Comparison of ENCODE assay signal across 22 cellular contexts in the genomic region with DNA sequence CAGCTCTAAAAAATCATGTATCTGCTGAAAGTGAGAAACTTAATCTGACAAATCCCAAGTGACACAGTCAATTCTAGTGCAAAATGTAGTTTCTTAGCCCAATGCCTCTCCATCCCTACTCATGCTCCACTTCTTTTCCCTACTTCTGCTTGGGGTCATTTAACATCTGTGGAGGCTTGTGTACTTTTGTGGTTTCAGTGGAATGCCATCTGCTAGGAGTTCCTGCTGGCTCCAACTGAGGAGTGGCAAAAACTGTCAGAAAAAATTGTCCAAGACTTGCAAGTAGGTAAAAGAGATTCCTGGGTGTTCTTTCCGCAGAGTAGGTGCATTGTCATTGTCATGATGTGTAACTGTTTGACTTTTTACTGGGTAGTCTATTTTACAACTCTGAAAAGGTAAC. TPM values are rescaled to one million over a fixed set of nuclear protein-coding genes. Genes with fewer than 3 reads are reported as not detected.
"Had no signal": no experiment of that assay in that cellular context is flagged by ENCODE, and none has a peak within 500 bp of the region (broad histone marks: within the 10 kb centered on the region; RNA-seq: fewer than 3 reads in every experiment).

No MANE protein-coding gene starts in this region.

- H3K9me3 Mint-ChIP-seq: activated CD4-positive, alpha-beta T cell treated with anti-CD3 and anti-CD28 coated beads, Interleukin-2, amount 10 ng/mL, durations not matched to agents 24 days and 14 days; activated naive CD8-positive, alpha-beta T cell treated with anti-CD3 and anti-CD28 coated beads for 36 hours had no signal

- DNase-seq: activated CD4-positive, alpha-beta T cell treated with anti-CD3 and anti-CD28 coated beads, Interleukin-2, amount 10 ng/mL, durations not matched to agents 24 days and 14 days; activated CD4-positive, CD25-positive, alpha-beta regulatory T cell; activated CD8-positive, alpha-beta memory T cell treated with anti-CD3 and anti-CD28 coated beads for 24 hours; activated naive CD8-positive, alpha-beta T cell treated with anti-CD3 and anti-CD28 coated beads for 36 hours; amygdala; brain microvascular endothelial cell; effector CD8-positive, alpha-beta T cell; esophagus squamous epithelium; foreskin keratinocyte; head of caudate nucleus; immature natural killer cell; naive thymus-derived CD4-positive, alpha-beta T cell; pancreas; stimulated activated CD4-positive, alpha-beta T cell treated with anti-CD3 and anti-CD28 coated beads, Interleukin-12 subunit alpha, Interleukin-12 subunit beta, amount 100 ng/mL, for 4 hours; stimulated activated CD4-positive, alpha-beta T cell treated with anti-CD3 and anti-CD28 coated beads, Interleukin-2, amount 100 ng/mL, for 24 hours; upper lobe of right lung had no signal

- H3K36me3 Mint-ChIP-seq: activated naive CD8-positive, alpha-beta T cell treated with anti-CD3 and anti-CD28 coated beads for 36 hours; immature natural killer cell; naive thymus-derived CD4-positive, alpha-beta T cell; stimulated activated effector memory CD8-positive, alpha-beta T cell treated with anti-CD3 and anti-CD28 coated beads, Interleukin-12 subunit alpha, Interleukin-12 subunit beta, amount 100 ng/mL, for 72 hours had no signal

- H3K27ac Mint-ChIP-seq: activated CD4-positive, alpha-beta T cell treated with anti-CD3 and anti-CD28 coated beads, Interleukin-2, amount 10 ng/mL, durations not matched to agents 24 days and 14 days; activated naive CD8-positive, alpha-beta T cell treated with anti-CD3 and anti-CD28 coated beads for 36 hours; immature natural killer cell; naive thymus-derived CD4-positive, alpha-beta T cell; stimulated activated effector memory CD8-positive, alpha-beta T cell treated with anti-CD3 and anti-CD28 coated beads, Interleukin-12 subunit alpha, Interleukin-12 subunit beta, amount 100 ng/mL, for 72 hours had no signal

- H3K4me3 Mint-ChIP-seq: activated CD4-positive, alpha-beta T cell treated with anti-CD3 and anti-CD28 coated beads, Interleukin-2, amount 10 ng/mL, durations not matched to agents 24 days and 14 days; activated naive CD8-positive, alpha-beta T cell treated with anti-CD3 and anti-CD28 coated beads for 36 hours; immature natural killer cell; naive thymus-derived CD4-positive, alpha-beta T cell; stimulated activated effector memory CD8-positive, alpha-beta T cell treated with anti-CD3 and anti-CD28 coated beads, Interleukin-12 subunit alpha, Interleukin-12 subunit beta, amount 100 ng/mL, for 72 hours had no signal

- H3K27me3 ChIP-seq: brain microvascular endothelial cell, esophagus squamous epithelium, foreskin keratinocyte, upper lobe of right lung had no signal

- H3K4me1 Mint-ChIP-seq: activated CD4-positive, alpha-beta T cell treated with anti-CD3 and anti-CD28 coated beads, Interleukin-2, amount 10 ng/mL, durations not matched to agents 24 days and 14 days; activated naive CD8-positive, alpha-beta T cell treated with anti-CD3 and anti-CD28 coated beads for 36 hours; immature natural killer cell; naive thymus-derived CD4-positive, alpha-beta T cell; stimulated activated effector memory CD8-positive, alpha-beta T cell treated with anti-CD3 and anti-CD28 coated beads, Interleukin-12 subunit alpha, Interleukin-12 subunit beta, amount 100 ng/mL, for 72 hours had no signal

- H3K4me3 ChIP-seq: esophagus squamous epithelium, pancreas, thoracic aorta, upper lobe of right lung had no signal

- H3K36me3 ChIP-seq: brain microvascular endothelial cell, esophagus squamous epithelium, pancreas, thoracic aorta, upper lobe of right lung had no signal

- H3K4me1 ChIP-seq: esophagus squamous epithelium, foreskin keratinocyte, pancreas, upper lobe of right lung had no signal

- H3K27me3 Mint-ChIP-seq: activated CD4-positive, alpha-beta T cell treated with anti-CD3 and anti-CD28 coated beads, Interleukin-2, amount 10 ng/mL, durations not matched to agents 24 days and 14 days had no signal

- H3K9me3 ChIP-seq: esophagus squamous epithelium, thoracic aorta, upper lobe of right lung had no signal

- ATAC-seq: foreskin keratinocyte; left lobe of liver; naive thymus-derived CD4-positive, alpha-beta T cell; pancreas; stimulated activated effector memory CD8-positive, alpha-beta T cell treated with anti-CD3 and anti-CD28 coated beads, Interleukin-12 subunit alpha, Interleukin-12 subunit beta, amount 100 ng/mL, for 72 hours; upper lobe of right lung had no signal

RNA-seq across cellular contexts. Expression of a gene that starts 12.5 kb away (rescaled TPM):
- total RNA-seq: activated CD4-positive, alpha-beta T cell treated with anti-CD3 and anti-CD28 coated beads, Interleukin-2, amount 10 ng/mL, durations not matched to agents 24 days and 14 days; activated naive CD8-positive, alpha-beta T cell treated with anti-CD3 and anti-CD28 coated beads for 36 hours; endothelial cell of umbilical vein; foreskin keratinocyte; lung microvascular endothelial cell; T-helper 2 cell treated with Interferon-gamma antibody and Interleukin-4, amounts not matched to agents 100 ng/mL and 5 ng/mL, for 36 hours had no signal
- polyA plus RNA-seq: endothelial cell of umbilical vein; foreskin keratinocyte; immature natural killer cell; naive thymus-derived CD4-positive, alpha-beta T cell had no signal
